ENCODE assay signal across 19 cellular contexts in the genomic region with DNA sequence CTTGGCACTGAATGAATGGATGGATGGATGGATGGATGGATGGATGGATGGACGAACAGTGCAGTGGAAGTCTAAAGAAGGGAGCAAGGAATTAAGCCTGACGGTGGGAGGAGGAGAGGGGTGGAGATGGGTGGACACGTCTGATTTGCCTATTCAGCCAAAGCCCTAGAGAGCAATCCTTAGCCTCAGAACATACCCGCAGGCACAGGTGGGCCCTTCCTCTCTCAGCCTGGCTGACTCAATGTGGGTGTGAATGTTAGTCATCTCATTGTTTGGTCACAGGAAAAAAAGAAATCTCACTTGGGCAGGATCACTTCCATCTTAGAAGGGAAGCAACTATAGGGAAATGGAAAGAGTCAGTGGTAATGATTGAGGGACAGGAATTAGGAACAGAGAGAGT.
DNase-seq lines count a peak whose midpoint lies in the region; ATAC-seq, FAIRE-seq and TF ChIP-seq lines count a peak whose summit lies in the region.
"Had no signal": no experiment of that assay in that cellular context is flagged by ENCODE, and none has a peak within 500 bp of the region (broad histone marks: within the 10 kb centered on the region; RNA-seq: fewer than 3 reads in every experiment).

No MANE protein-coding gene starts in this region.

- dilution Hi-C loops in keratinocyte (cut with MboI; ENCODE audit: extremely low pct_ligation_motif_present, low sequenced_read_pairs) = no loop called here

- H3K9me3 ChIP-seq in right atrium auricular region (no peaks in the 10 kb centered on the region), keratinocyte (ENCODE audit: control insufficient read depth, low read depth, low read length) (no peaks in the 10 kb centered on the region)
- H3K9me3 ChIP-seq: ovary, upper lobe of left lung had no signal

- DNase-seq in right atrium auricular region (ENCODE audit: low spot score) (peak; percentile 42), left cardiac atrium (no peak), astrocyte of the spinal cord (ENCODE audit: low read depth, low spot score) (peak; percentile 22), keratinocyte (ENCODE audit: low read depth, low spot score) (peak; percentile 55), NCI-H524 (lab: John Stamatoyannopoulos, UW) (no peak), HEK293T (ENCODE audit: extremely low spot score) (no peak), SHP77 (lab: John Stamatoyannopoulos, UW) (no peak)
- DNase-seq: activated CD4-positive, alpha-beta memory T cell treated with anti-CD3 and anti-CD28 coated beads, Interleukin-2, amount 10 ng/mL, durations not matched to agents 7 days and 5 days; CD4-positive, CD25-positive, alpha-beta regulatory T cell; cerebellar nuclear complex; GOT3; immature natural killer cell; NCI-H1092; ovary; upper lobe of left lung had no signal

- POLR2A ChIA-PET in HEK293T (lab: Yijun Ruan, JAX) = no interaction called here

- TF ChIP-seq CTCF in right atrium auricular region (IDR thresholded peaks at IDR 0.05) = no peak
- TF ChIP-seq CTCF in astrocyte of the spinal cord (IDR thresholded peaks at IDR 0.05; ENCODE audit: low read depth, low read length) = no peak
- TF ChIP-seq CTCF in keratinocyte (optimal IDR thresholded peaks at IDR 0.05 in 1 of 3, IDR thresholded peaks at IDR 0.05 in 1 of 3, conservative IDR thresholded peaks at IDR 0.05 in 1 of 3; ENCODE audit: extremely low read depth in 1 of 3, insufficient read depth in 2 of 3, low read length in 3 of 3) = no peak

- peaks cover 0 to 30% of the 10 kb centered on the region in 2 donors for H3K4me1 ChIP-seq in right atrium auricular region
- H3K4me1 ChIP-seq in keratinocyte (ENCODE audit: control insufficient read depth, extremely low read depth, insufficient read depth, low read length) = peaks cover 30% of the 10 kb centered on the region

- no peaks in the 10 kb centered on the region for H3K9me1 ChIP-seq in keratinocyte (ENCODE audit: control insufficient read depth, extremely low read depth, insufficient read depth, low read length)

- H3K27ac ChIP-seq in right atrium auricular region (no peak overlapping the region), keratinocyte (ENCODE audit: control insufficient read depth, insufficient read depth, low read length) (peak overlapping the region; percentile 93)
- H3K27ac ChIP-seq: ovary, VCaP had no signal

- H3K4me3 ChIP-seq in right atrium auricular region (no peak overlapping the region), astrocyte of the spinal cord (ENCODE audit: low read depth, low read length) (no peak overlapping the region), keratinocyte (ENCODE audit: control insufficient read depth in 2 of 3, extremely low read depth in 1 of 3, insufficient read depth in 2 of 3, low read depth in 1 of 3, low read length in 3 of 3) (no peak overlapping the region)
- H3K4me3 ChIP-seq: ovary, skin epidermis, upper lobe of left lung had no signal

- no peaks in the 10 kb centered on the region for H3K79me2 ChIP-seq in keratinocyte (ENCODE audit: control insufficient read depth, insufficient read depth, low read length)

- peak; percentile 94 for FAIRE-seq in keratinocyte (lab: Jason Lieb, UNC)

- H3K27me3 ChIP-seq in right atrium auricular region (no peaks in the 10 kb centered on the region), keratinocyte (ENCODE audit: control insufficient read depth, extremely low read depth, insufficient read depth, low read length) (no peaks in the 10 kb centered on the region)
- H3K27me3 ChIP-seq: ovary, upper lobe of left lung had no signal

- H4K20me1 ChIP-seq in keratinocyte (ENCODE audit: control insufficient read depth, extremely low read depth, insufficient read depth, low read length) = no peaks in the 10 kb centered on the region

- H2AFZ ChIP-seq in keratinocyte (ENCODE audit: control insufficient read depth, low read length) = peak overlapping the region; percentile 19

- CTCF ChIA-PET in HEK293T (lab: Yijun Ruan, JAX) = no interaction called here

- intact Hi-C loops in left cardiac atrium (cut with DNase I) = loop anchor here in 1 of 2 donors (5.0 kb wide), 1 partner anchor 62 kb away; no protein-coding TSS in a partner anchor

- peak overlapping the region; percentile 51 for H3K4me2 ChIP-seq in keratinocyte (ENCODE audit: control insufficient read depth, extremely low read depth, insufficient read depth, low read depth, low read length)

- peak overlapping the region; percentile 51 for H3K9ac ChIP-seq in keratinocyte (ENCODE audit: control insufficient read depth, extremely low read depth, insufficient read depth, low read length)

- in situ Hi-C loops in astrocyte of the spinal cord (cut with HindIII; ENCODE audit: low sequenced_read_pairs) = no loop called here

- no peaks in the 10 kb centered on the region for H3K36me3 ChIP-seq in right atrium auricular region
- H3K36me3 ChIP-seq in keratinocyte (ENCODE audit: control insufficient read depth in 2 of 2, extremely low read depth in 1 of 2, insufficient read depth in 2 of 2, low read length in 2 of 2) = no peaks in the 10 kb centered on the region
- H3K36me3 ChIP-seq: ovary, upper lobe of left lung had no signal

- ATAC-seq in left cardiac atrium = no peak
- no peak for ATAC-seq in GM19463 (IDR thresholded peaks at IDR 0.05; ENCODE audit: unreplicated experiment)
- ATAC-seq: stimulated activated memory B cell treated with anti-CD40 and anti-IgM and Interleukin-4, amounts not matched to agents 10 μg/mL and 1 μg/mL and 100 μg/mL, for 72 hours had no signal

TF ChIP-seq in HEK293T, 16 proteins besides CTCF, POLR2A, EP300 and RAD21:
- TF ChIP-seq SUZ12 (IDR thresholded peaks at IDR 0.05) (no peak), TARDBP (IDR thresholded peaks at IDR 0.05) (no peak), ZNF384 (IDR thresholded peaks at IDR 0.05) (no peak), ARNT (IDR thresholded peaks at IDR 0.05) (no peak), NFRKB (IDR thresholded peaks at IDR 0.05) (no peak)

Comparison
In these comparisons a context has a peak if more than half of its experiments do, and no peak if none do; other contexts are left out.
1. DNase-seq: peak in right atrium auricular region (single experiment), astrocyte of the spinal cord (single experiment) and keratinocyte (single experiment); none in left cardiac atrium (single experiment), NCI-H524 (0 of 2), HEK293T (single experiment) and SHP77 (0 of 2).